ENCODE assay signal across 1 cellular context in genomic region chr9:470041-470781, GRCh38.
A peak's percentile ranks its signal among the peaks of the same experiment; 100 is the strongest.
TF ChIP-seq lines count a peak whose summit lies in the region.

No MANE protein-coding gene starts in this region.

TF ChIP-seq in HepG2, 621 proteins besides CTCF, POLR2A, EP300 and RAD21 (continued from another document and continues in another):
- TF ChIP-seq IKZF4 (CRISPR knock-in tag; IDR thresholded peaks at IDR 0.05; ENCODE audit: borderline replicate concordance, low read depth, not compliant biosample characterization) (no peak), HOMEZ (CRISPR knock-in tag; IDR thresholded peaks at IDR 0.05; ENCODE audit: low read depth) (no peak), POLR2AphosphoS5 (IDR thresholded peaks at IDR 0.05; ENCODE audit: low read depth, low read length) (peak; percentile 92), TCF7 (IDR thresholded peaks at IDR 0.05; ENCODE audit: low read depth) (no peak), ZNF382 (CRISPR knock-in tag; IDR thresholded peaks at IDR 0.05; ENCODE audit: borderline replicate concordance) (no peak), ZNF790 (CRISPR knock-in tag; IDR thresholded peaks at IDR 0.05; ENCODE audit: borderline replicate concordance) (0 out of 2 replicates have a peak, but pooled peaks have one; percentile 32), ZNF646 (CRISPR knock-in tag; IDR thresholded peaks at IDR 0.05) (no peak), SIN3B (IDR thresholded peaks at IDR 0.05; ENCODE audit: low read length) (no peak), ZNF703 (CRISPR knock-in tag; IDR thresholded peaks at IDR 0.05; ENCODE audit: borderline replicate concordance) (peak; percentile 70; the same call in 1 of the 2 replicates), ZNF263 (CRISPR knock-in tag; IDR thresholded peaks at IDR 0.05) (0 out of 2 replicates have a peak, but pooled peaks have one; percentile 66), ZBTB37 (CRISPR knock-in tag; IDR thresholded peaks at IDR 0.05) (no peak), GRHL1 (CRISPR knock-in tag; conservative IDR thresholded peaks at IDR 0.05) (no peak), ZBTB42 (CRISPR knock-in tag; IDR thresholded peaks at IDR 0.05) (no peak; the same call in 1 of the 2 replicates), ZBTB3 (CRISPR knock-in tag; IDR thresholded peaks at IDR 0.05; ENCODE audit: borderline replicate concordance, low read depth) (no peak), ZNF660 (CRISPR knock-in tag; IDR thresholded peaks at IDR 0.05; ENCODE audit: borderline replicate concordance, low read depth) (no peak), NCOA2 (CRISPR knock-in tag; IDR thresholded peaks at IDR 0.05) (peak; percentile 60; the same call in 1 of the 2 replicates), SYNCRIP (IDR thresholded peaks at IDR 0.05; ENCODE audit: insufficient read depth, low read depth, low read length) (no peak), ZNF326 (CRISPR knock-in tag; IDR thresholded peaks at IDR 0.05; ENCODE audit: borderline replicate concordance) (no peak), NR3C1 (CRISPR knock-in tag; IDR thresholded peaks at IDR 0.05) (no peak), ZBTB39 (CRISPR knock-in tag; IDR thresholded peaks at IDR 0.05) (no peak), ZC3H4 (CRISPR knock-in tag; IDR thresholded peaks at IDR 0.05; ENCODE audit: borderline replicate concordance) (no peak), SOX5 (CRISPR knock-in tag; IDR thresholded peaks at IDR 0.05; ENCODE audit: borderline replicate concordance) (peak; percentile 26; the same call in 1 of the 2 replicates), ZFAT (CRISPR knock-in tag; conservative IDR thresholded peaks at IDR 0.05) (no peak), ZNF713 (CRISPR knock-in tag; IDR thresholded peaks at IDR 0.05) (no peak), KLF12 (CRISPR knock-in tag; IDR thresholded peaks at IDR 0.05; ENCODE audit: borderline replicate concordance) (no peak), SRY (CRISPR knock-in tag; IDR thresholded peaks at IDR 0.05) (no peak; the same call in 1 of the 2 replicates), NCOA5 (CRISPR knock-in tag; IDR thresholded peaks at IDR 0.05) (no peak), XBP1 (CRISPR knock-in tag; IDR thresholded peaks at IDR 0.05) (no peak), FOXC1 (CRISPR knock-in tag; IDR thresholded peaks at IDR 0.05; ENCODE audit: borderline replicate concordance) (no peak), ZNF292 (CRISPR knock-in tag; IDR thresholded peaks at IDR 0.05; ENCODE audit: borderline replicate concordance, low read depth) (0 out of 2 replicates have a peak, but pooled peaks have one; percentile 50), FOSL1 (CRISPR knock-in tag; IDR thresholded peaks at IDR 0.05; ENCODE audit: borderline replicate concordance) (no peak), SNAPC4 (CRISPR knock-in tag; IDR thresholded peaks at IDR 0.05) (no peak), IRF1 (CRISPR knock-in tag; IDR thresholded peaks at IDR 0.05; ENCODE audit: low read depth) (no peak), NR2F2 (IDR thresholded peaks at IDR 0.05; ENCODE audit: borderline replicate concordance, low read depth) (no peak), FOXO4 (CRISPR knock-in tag; conservative IDR thresholded peaks at IDR 0.05) (no peak), MTF2 (CRISPR knock-in tag; IDR thresholded peaks at IDR 0.05; ENCODE audit: borderline replicate concordance) (no peak), CCAR2 (optimal IDR thresholded peaks at IDR 0.05; ENCODE audit: low read depth, low read length) (no peak), ZNF350 (CRISPR knock-in tag; IDR thresholded peaks at IDR 0.05; ENCODE audit: borderline replicate concordance, low read depth) (0 out of 2 replicates have a peak, but pooled peaks have one; percentile 18), ZNF615 (CRISPR knock-in tag; IDR thresholded peaks at IDR 0.05; ENCODE audit: borderline replicate concordance) (0 out of 2 replicates have a peak, but pooled peaks have one; percentile 42)
